8 cellular contexts compared by ENCODE assay signal in the genomic region with DNA sequence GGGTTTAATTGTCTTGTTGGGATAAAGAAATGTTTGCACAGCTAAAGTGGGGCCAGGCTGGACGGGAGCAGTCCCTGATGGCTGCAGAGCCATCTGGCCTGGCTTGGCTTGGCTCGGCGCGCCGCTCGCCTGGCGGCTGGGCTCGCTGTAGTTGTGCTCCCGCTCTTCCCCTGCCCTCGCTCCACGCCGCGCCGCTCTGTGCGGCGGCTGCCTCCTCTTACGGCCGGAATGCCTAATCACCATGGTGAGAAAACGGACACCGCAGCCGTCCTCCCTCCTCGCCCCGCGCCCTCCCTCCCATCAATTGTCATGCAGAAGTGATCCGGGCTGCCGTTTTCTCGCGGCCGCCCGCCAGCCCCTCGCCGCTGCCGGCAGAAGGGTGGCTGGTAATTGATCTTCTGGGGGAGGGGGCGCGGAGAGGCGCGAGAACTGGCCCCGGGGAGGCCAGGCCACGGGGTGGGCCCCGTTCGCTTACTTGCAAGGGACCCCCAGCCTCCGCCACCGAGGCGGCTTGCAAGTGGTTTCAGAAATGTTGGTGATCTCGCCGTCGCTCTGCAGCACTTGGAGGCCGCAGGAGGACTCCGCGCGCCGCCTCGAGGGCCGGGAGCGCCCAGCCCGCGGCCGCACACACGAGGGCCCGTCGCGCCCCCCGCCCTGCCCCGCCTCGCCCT. TPM values are rescaled to one million over a fixed set of nuclear protein-coding genes. Genes with fewer than 3 reads are reported as not detected.
DNase-seq lines count a peak whose midpoint lies in the region; ATAC-seq and TF ChIP-seq lines count a peak whose summit lies in the region.

No MANE protein-coding gene starts in this region.

- no peak overlapping the region for H3K14ac ChIP-seq in IMR-90 (replicated peaks; ENCODE audit: low read depth, low read length)

- H2BK120ac ChIP-seq in IMR-90 (ENCODE audit: low read depth, low read length) = no peak overlapping the region

- H3K27ac Mint-ChIP-seq in stimulated activated effector memory CD8-positive, alpha-beta T cell treated with anti-CD3 and anti-CD28 coated beads, Interleukin-12 subunit alpha, Interleukin-12 subunit beta, amount 100 ng/mL, for 72 hours = no peak overlapping the region

- H3K9me3 Mint-ChIP-seq in stimulated activated effector memory CD8-positive, alpha-beta T cell treated with anti-CD3 and anti-CD28 coated beads, Interleukin-12 subunit alpha, Interleukin-12 subunit beta, amount 100 ng/mL, for 72 hours = no peaks in the 10 kb centered on the region

- BruUV-seq in IMR-90 (replicated peaks; lab: Mats Ljungman, UMichigan) = no TSS peak

- peak overlapping the region; percentile 5 for H2AFZ ChIP-seq in IMR-90 (replicated peaks; ENCODE audit: low read length, poor library complexity)

- TF ChIP-seq RAD21 in IMR-90 (IDR thresholded peaks at IDR 0.05; ENCODE audit: low read length) = no peak

- H2BK20ac ChIP-seq in IMR-90 (ENCODE audit: low read depth, low read length) = no peak overlapping the region

- H3K4me3 Mint-ChIP-seq in stimulated activated effector memory CD8-positive, alpha-beta T cell treated with anti-CD3 and anti-CD28 coated beads, Interleukin-12 subunit alpha, Interleukin-12 subunit beta, amount 100 ng/mL, for 72 hours = peak overlapping the region; percentile 7

- no peak overlapping the region for H2AK5ac ChIP-seq in IMR-90 (ENCODE audit: low read depth, low read length)

- H3K4me3 ChIP-seq in BLaER1 treated with 17β-estradiol and CSF1 and Interleukin-3, amounts not matched to agents 10 nM and 100 nM = peak overlapping the region in 8 of 10 experiments; percentile 26 to 58 (median 46); a peak in 12 of 20 replicates
- no peak overlapping the region for H3K4me3 ChIP-seq in IMR-90 (ENCODE audit: insufficient read depth, low read depth, low read length)
- H3K4me3 ChIP-seq in ascending aorta = peak overlapping the region; percentile 25 to 48

- no peak overlapping the region for H2AK9ac ChIP-seq in IMR-90 (replicated peaks; ENCODE audit: low read depth, low read length, poor library complexity)

- no peak overlapping the region for H3K4ac ChIP-seq in IMR-90 (ENCODE audit: low read depth, low read length)

- no peak overlapping the region for H4K8ac ChIP-seq in IMR-90 (ENCODE audit: low read depth in 2 of 2, low read length in 2 of 2)

- peak overlapping the region; percentile 61 to 95 (median 65) for H3K4me2 ChIP-seq in BLaER1 treated with 17β-estradiol and CSF1 and Interleukin-3, amounts not matched to agents 10 nM and 100 nM
- H3K4me2 ChIP-seq in IMR-90 (ENCODE audit: low read depth, low read length) = peak overlapping the region; percentile 33; the same call in 1 of the 2 replicates

- no peaks in the 10 kb centered on the region for H3K4me1 Mint-ChIP-seq in stimulated activated effector memory CD8-positive, alpha-beta T cell treated with anti-CD3 and anti-CD28 coated beads, Interleukin-12 subunit alpha, Interleukin-12 subunit beta, amount 100 ng/mL, for 72 hours

- dilution Hi-C loops in IMR-90 (cut with HindIII; ENCODE audit: low sequenced_read_pairs, unreplicated experiment) = no loop called here

- H3K56ac ChIP-seq in IMR-90 (ENCODE audit: extremely low read depth, insufficient read depth, low read length) = no peak overlapping the region

- peaks cover 0 to 46% (median 33%) of the 10 kb centered on the region in 11 experiments; a peak in 16 of 22 replicates for H4K20me1 ChIP-seq in BLaER1 treated with 17β-estradiol and CSF1 and Interleukin-3, amounts not matched to agents 10 nM and 100 nM
- no peaks in the 10 kb centered on the region for H4K20me1 ChIP-seq in IMR-90 (ENCODE audit: insufficient read depth, low read length)

- WGBS in IMR-90 (ENCODE audit: extremely low coverage in 2 of 2, insufficient read length in 1 of 2), 2 experiments = 5% methylated on average over 25 of the region's 65 CpGs; no CpG with 5 or more reads in 1 of the 2 experiments

- no peak overlapping the region for H3K27ac ChIP-seq in BLaER1 treated with 17β-estradiol and CSF1 and Interleukin-3, amounts not matched to agents 10 nM and 100 nM
- H3K27ac ChIP-seq in IMR-90 (ENCODE audit: insufficient read depth, low read length) = no peak overlapping the region
- H3K27ac ChIP-seq in ascending aorta = no peak overlapping the region

- no peaks in the 10 kb centered on the region for H3K79me1 ChIP-seq in IMR-90 (ENCODE audit: low read depth in 1 of 2, low read length in 2 of 2)

- no peak overlapping the region for H4K91ac ChIP-seq in IMR-90 (ENCODE audit: insufficient read depth, low read depth, low read length)

- H3K23ac ChIP-seq in IMR-90 (ENCODE audit: low read depth, low read length) = no peak overlapping the region

- H3K36me3 ChIP-seq in BLaER1 treated with 17β-estradiol and CSF1 and Interleukin-3, amounts not matched to agents 10 nM and 100 nM = no peaks in the 10 kb centered on the region
- H3K36me3 ChIP-seq in IMR-90 (ENCODE audit: control insufficient read depth, insufficient read depth, low read length) (no peaks in the 10 kb centered on the region), ascending aorta (no peaks in the 10 kb centered on the region)

- TF ChIP-seq CTCF in IMR-90 (conservative IDR thresholded peaks at IDR 0.05; ENCODE audit: low read depth, low read length) (no peak), ascending aorta (IDR thresholded peaks at IDR 0.05) (no peak)

- CTCF ChIA-PET in IMR-90 (lab: Yijun Ruan, JAX) = no interaction called here

- no peaks in the 10 kb centered on the region for H3K36me3 Mint-ChIP-seq in stimulated activated effector memory CD8-positive, alpha-beta T cell treated with anti-CD3 and anti-CD28 coated beads, Interleukin-12 subunit alpha, Interleukin-12 subunit beta, amount 100 ng/mL, for 72 hours

- peaks cover 0 to 3% (median 0%) of the 10 kb centered on the region in 11 experiments; a peak in 2 of 22 replicates for H3K9me3 ChIP-seq in BLaER1 treated with 17β-estradiol and CSF1 and Interleukin-3, amounts not matched to agents 10 nM and 100 nM (replicated peaks in 1 of 11)
- no peaks in the 10 kb centered on the region for H3K9me3 ChIP-seq in IMR-90 (ENCODE audit: control insufficient read depth, insufficient read depth, low read length)
- H3K9me3 ChIP-seq in ascending aorta = no peaks in the 10 kb centered on the region

- H4K5ac ChIP-seq in IMR-90 (ENCODE audit: low read depth, low read length) = no peak overlapping the region

- H2BK5ac ChIP-seq in IMR-90 (ENCODE audit: low read depth, low read length, poor library complexity, severe bottlenecking) = no peak overlapping the region

- ATAC-seq in IMR-90 (ENCODE audit: low read depth) = peak; percentile 71
- ATAC-seq in stimulated activated effector memory CD8-positive, alpha-beta T cell treated with anti-CD3 and anti-CD28 coated beads, Interleukin-12 subunit alpha, Interleukin-12 subunit beta, amount 100 ng/mL, for 72 hours = peak; percentile 40
- ATAC-seq in HG02759 (IDR thresholded peaks at IDR 0.05; ENCODE audit: unreplicated experiment) = no peak
- no peak for ATAC-seq in GM21367 (IDR thresholded peaks at IDR 0.05; ENCODE audit: unreplicated experiment)
- no peak for ATAC-seq in GM18520 (IDR thresholded peaks at IDR 0.05; ENCODE audit: unreplicated experiment)

- H3K9me1 ChIP-seq in IMR-90 (ENCODE audit: insufficient read depth, low read length) = no peaks in the 10 kb centered on the region; the same call in 1 of the 2 replicates

- POLR2A ChIA-PET in IMR-90 (lab: Charles Lee; ENCODE audit: unreplicated experiment) = no interaction called here

- H3K27me3 ChIP-seq in BLaER1 treated with 17β-estradiol and CSF1 and Interleukin-3, amounts not matched to agents 10 nM and 100 nM = peaks cover 96 to 100% (median 99%) of the 10 kb centered on the region in 11 experiments
- H3K27me3 ChIP-seq in IMR-90 (ENCODE audit: control insufficient read depth, insufficient read depth, low read length) (peaks cover 90% of the 10 kb centered on the region), ascending aorta (peaks cover 37% of the 10 kb centered on the region)

- H2BK15ac ChIP-seq in IMR-90 (ENCODE audit: low read depth, low read length) = no peak overlapping the region

- in situ Hi-C loops in IMR-90 (cut with MboI; ENCODE audit: low sequenced_read_pairs) = no loop called here

- H3K4me1 ChIP-seq in BLaER1 treated with 17β-estradiol and CSF1 and Interleukin-3, amounts not matched to agents 10 nM and 100 nM = peaks cover 11 to 24% (median 19%) of the 10 kb centered on the region in 10 experiments
- H3K4me1 ChIP-seq in IMR-90 (ENCODE audit: control insufficient read depth, insufficient read depth, low read length) (no peaks in the 10 kb centered on the region), ascending aorta (peaks cover 7 to 9% of the 10 kb centered on the region in 2 donors)

- no peak for TF ChIP-seq POLR2A in IMR-90 (IDR thresholded peaks at IDR 0.05; ENCODE audit: low read depth, low read length)

- intact Hi-C loops in IMR-90 (cut with micrococcal nuclease) (no loop called here), ascending aorta (cut with DNase I) (no loop called here)

- DNase-seq in IMR-90 (no peak), ascending aorta (ENCODE audit: low spot score in 2 of 2) (peak in 1 of 2 donors; percentile 69), iPS-NIHi7 (ENCODE audit: extremely low spot score) (peak; percentile 82)
- DNase-seq in stimulated activated effector memory CD8-positive, alpha-beta T cell treated with anti-CD3 and anti-CD28 coated beads, Interleukin-12 subunit alpha, Interleukin-12 subunit beta, amount 100 ng/mL, for 72 hours (ENCODE audit: low spot score in 2 of 2) = no peak

- H3K18ac ChIP-seq in IMR-90 (ENCODE audit: low read depth, low read length) = no peak overlapping the region

- H3K9ac ChIP-seq in BLaER1 treated with 17β-estradiol and CSF1 and Interleukin-3, amounts not matched to agents 10 nM and 100 nM = no peak overlapping the region; a peak in 1 of 22 replicates
- no peak overlapping the region for H3K9ac ChIP-seq in IMR-90 (ENCODE audit: low read depth, low read length)

TF ChIP-seq in IMR-90, 13 proteins besides CTCF, POLR2A, EP300 and RAD21 (continues in another document):
- TF ChIP-seq BHLHE40 (IDR thresholded peaks at IDR 0.05; ENCODE audit: low read depth, low read length) = no peak
- no peak for TF ChIP-seq SMC3 (IDR thresholded peaks at IDR 0.05; ENCODE audit: low read depth, low read length)
- TF ChIP-seq ELK1 (IDR thresholded peaks at IDR 0.05; ENCODE audit: borderline replicate concordance, low read depth, low read length) = no peak
- TF ChIP-seq FOS (IDR thresholded peaks at IDR 0.05; ENCODE audit: low read depth, low read length) = no peak

RNA-seq across cellular contexts. Expression of gene RNF220, which starts 12.4 kb away (rescaled TPM):
- total RNA-seq in IMR-90 (2012; rRNA removed) = 76.7 and 77.1 TPM in 2 replicates
- 71.8 and 72.5 TPM in 2 replicates for polyA plus RNA-seq in IMR-90 (2012; rRNA removed)
- 60.0 and 66.9 TPM in 2 replicates for polyA plus RNA-seq in IMR-90 (2012; cell fraction: cytosol; rRNA removed)
- polyA plus RNA-seq in IMR-90 (2012; cell fraction: nucleus; rRNA removed; ENCODE audit: low replicate concordance) = 64.2 and 90.1 TPM in 2 replicates
- total RNA-seq in ascending aorta = 54.8 TPM

Comparison
In these comparisons a context has a peak if more than half of its experiments do, and no peak if none do; other contexts are left out.
1. ATAC-seq: peak in IMR-90 (single experiment) and stimulated activated effector memory CD8-positive, alpha-beta T cell treated with anti-CD3 and anti-CD28 coated beads, Interleukin-12 subunit alpha, Interleukin-12 subunit beta, amount 100 ng/mL, for 72 hours (single experiment); none in HG02759 (single experiment), GM21367 (single experiment) and GM18520 (single experiment).